8 cellular contexts compared by ENCODE assay signal in the genomic region with DNA sequence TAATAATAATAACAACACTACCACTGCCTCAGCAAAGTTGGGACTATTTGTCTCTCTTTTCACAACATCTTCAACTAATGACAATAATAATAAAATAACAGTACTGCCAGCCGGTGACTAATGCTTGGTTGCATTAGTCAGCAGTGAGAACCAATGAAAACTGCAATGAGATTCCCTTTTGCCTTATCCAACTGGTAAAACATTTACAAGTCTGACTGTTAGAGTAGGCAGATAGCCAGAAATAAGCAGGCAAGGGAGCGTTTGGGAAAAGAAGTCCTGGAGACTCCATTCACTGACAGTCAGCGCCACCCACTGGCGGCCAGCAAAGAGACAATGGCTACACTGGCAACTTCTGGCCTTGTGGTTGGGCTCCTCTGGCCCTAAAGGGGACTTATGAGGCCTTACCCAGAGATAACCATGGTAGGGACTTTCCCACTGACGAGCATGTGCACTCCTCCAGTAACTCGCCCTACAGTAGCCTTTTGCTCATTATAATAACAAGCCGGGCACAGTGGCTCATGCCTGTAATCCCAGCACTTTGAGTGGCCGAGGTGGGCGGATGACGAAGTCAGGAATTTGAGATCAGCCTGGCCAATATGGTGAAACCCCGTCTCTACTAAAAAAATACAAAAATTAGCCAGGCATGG. TPM values are rescaled to one million over a fixed set of nuclear protein-coding genes. Genes with fewer than 3 reads are reported as not detected.
DNase-seq lines count a peak whose midpoint lies in the region; ATAC-seq, FAIRE-seq and TF ChIP-seq lines count a peak whose summit lies in the region.
"Had no signal": no experiment of that assay in that cellular context is flagged by ENCODE, and none has a peak within 500 bp of the region (broad histone marks: within the 10 kb centered on the region; RNA-seq: fewer than 3 reads in every experiment).

No MANE protein-coding gene starts in this region.

- in situ Hi-C loops in GM12878 (cut with MboI) = no loop called here

- H2AFZ ChIP-seq in GM12878 (ENCODE audit: control insufficient read depth, low read depth, low read length) = no peak overlapping the region

- no TSS peak for BruUV-seq in GM12878 (replicated peaks; lab: Mats Ljungman, UMichigan)

- TF ChIP-seq CTCF in GM12878 (IDR thresholded peaks at IDR 0.05 in 2 of 3, conservative IDR thresholded peaks at IDR 0.05 in 1 of 3; ENCODE audit: control insufficient read depth in 2 of 3, extremely low read depth in 1 of 3, insufficient read depth in 1 of 3, low read depth in 3 of 3, low read length in 3 of 3) = peak; percentile 69 to 79 (median 77)

- H3K27ac ChIP-seq in GM12878 (ENCODE audit: control insufficient read depth, insufficient read depth) = no peak overlapping the region
- no peak overlapping the region for H3K27ac ChIP-seq in iPS DF 6.9 (ENCODE audit: low read length)
- peak overlapping the region in 19 of 21 experiments; percentile 0 to 72 (median 47) for H3K27ac ChIP-seq in skin epidermis
- no peak overlapping the region for H3K27ac ChIP-seq in effector memory CD4-positive, alpha-beta T cell (ENCODE audit: insufficient read depth, low read length, poor library complexity, severe bottlenecking)

- peak; percentile 52 for TF ChIP-seq RAD21 in GM12878 (IDR thresholded peaks at IDR 0.05; ENCODE audit: insufficient read depth, low read depth, low read length)

- CTCF ChIA-PET in GM12878 (lab: Yijun Ruan, JAX) = interaction anchor here (0.7 to 4.8 kb wide), 5 partner anchors 12 to 307 kb away, joined by 3 to 54 read pairs (median 29); no protein-coding TSS in a partner anchor

- H3K9ac ChIP-seq in GM12878 (ENCODE audit: control insufficient read depth, insufficient read depth, low read length) = no peak overlapping the region

- no peak overlapping the region for H3K4me3 ChIP-seq in GM12878
- H3K4me3 ChIP-seq in iPS DF 6.9 (ENCODE audit: low read length) = no peak overlapping the region
- no peak overlapping the region for H3K4me3 ChIP-seq in skin epidermis
- no peak overlapping the region for H3K4me3 ChIP-seq in effector memory CD4-positive, alpha-beta T cell (ENCODE audit: insufficient read depth, low read depth, low read length, poor library complexity, severe bottlenecking)

- WGBS in GM12878 (ENCODE audit: insufficient coverage, insufficient replicate concordance, low lambda C conversion rate, missing lambda C conversion rate) = 19% methylated on average over 11 of the region's 11 CpGs
- no CpG with 5 or more reads among the region's 11 CpGs for WGBS in iPS DF 6.9 (ENCODE audit: insufficient coverage, insufficient read length)

- peaks cover 15% of the 10 kb centered on the region for H3K79me2 ChIP-seq in GM12878 (ENCODE audit: control insufficient read depth, insufficient read depth, low read length)

- intact Hi-C loops in GM12878 (cut with micrococcal nuclease; ENCODE audit: unreplicated experiment) = loop anchor here (1.0 kb wide), 1 partner anchor 33 kb away; no protein-coding TSS in a partner anchor

- FAIRE-seq in GM12878 (lab: Jason Lieb, UNC) = peak; percentile 81

- H3K4me2 ChIP-seq in GM12878 (ENCODE audit: control insufficient read depth, insufficient read depth) = no peak overlapping the region

- H3K27me3 ChIP-seq in GM12878 (replicated peaks in 1 of 2; ENCODE audit: control insufficient read depth in 2 of 2, insufficient read depth in 2 of 2, low read length in 1 of 2) (no peaks in the 10 kb centered on the region; a peak in 1 of 4 replicates), iPS DF 6.9 (ENCODE audit: control insufficient read depth, insufficient read depth, low read length) (no peaks in the 10 kb centered on the region)
- no peaks in the 10 kb centered on the region for H3K27me3 ChIP-seq in effector memory CD4-positive, alpha-beta T cell (replicated peaks; ENCODE audit: control insufficient read depth, insufficient read depth, low read length, poor library complexity, severe bottlenecking)

- H3K9me3 ChIP-seq in GM12878 (replicated peaks; ENCODE audit: control insufficient read depth, insufficient read depth, low read length) = no peaks in the 10 kb centered on the region
- H3K9me3 ChIP-seq in iPS DF 6.9 (ENCODE audit: control insufficient read depth, insufficient read depth, low read length) = no peaks in the 10 kb centered on the region
- no peaks in the 10 kb centered on the region for H3K9me3 ChIP-seq in effector memory CD4-positive, alpha-beta T cell (ENCODE audit: control insufficient read depth, low read length)

- H3K36me3 ChIP-seq in GM12878 (ENCODE audit: control insufficient read depth in 2 of 2, insufficient read depth in 2 of 2, low read length in 1 of 2) (no peaks in the 10 kb centered on the region), iPS DF 6.9 (ENCODE audit: control insufficient read depth, insufficient read depth, low read length) (no peaks in the 10 kb centered on the region)
- H3K36me3 ChIP-seq in effector memory CD4-positive, alpha-beta T cell (ENCODE audit: control insufficient read depth, insufficient read depth, low read length) = no peaks in the 10 kb centered on the region

- TF ChIP-seq POLR2A in GM12878 (IDR thresholded peaks at IDR 0.05; ENCODE audit: low read depth, low read length) = no peak

- POLR2A ChIA-PET in GM12878 (lab: Charles Lee) = no interaction called here

- H4K20me1 ChIP-seq in GM12878 (ENCODE audit: control insufficient read depth, insufficient read depth) = peaks cover 2% of the 10 kb centered on the region

- TF ChIP-seq EP300 in GM12878 (IDR thresholded peaks at IDR 0.05; ENCODE audit: borderline replicate concordance in 1 of 2, control insufficient read depth in 1 of 2, low read depth in 2 of 2, low read length in 2 of 2) = no peak

- peaks cover 11% of the 10 kb centered on the region for H3K4me1 ChIP-seq in GM12878 (ENCODE audit: control insufficient read depth, insufficient read depth, low read length)
- peaks cover 4% of the 10 kb centered on the region for H3K4me1 ChIP-seq in iPS DF 6.9 (ENCODE audit: control insufficient read depth, insufficient read depth, low read length)
- peaks cover 15% of the 10 kb centered on the region for H3K4me1 ChIP-seq in effector memory CD4-positive, alpha-beta T cell (ENCODE audit: control insufficient read depth, insufficient read depth, low read length, poor library complexity, severe bottlenecking)

- peak; percentile 29 for ATAC-seq in HG02981 (IDR thresholded peaks at IDR 0.05; ENCODE audit: unreplicated experiment)
- ATAC-seq in GM12878 = peak; percentile 84

- DNase-seq in ELR (ENCODE audit: low read depth) (peak; percentile 98), NCI-H526 (lab: John Stamatoyannopoulos, UW) (peak; percentile 81 to 92), GM12878 (ENCODE audit: low read depth, low spot score) (peak; percentile 39), iPS DF 6.9 (ENCODE audit: low read depth, low spot score) (peak; percentile 63)
- no peak for DNase-seq in effector memory CD4-positive, alpha-beta T cell
- DNase-seq: activated naive CD8-positive, alpha-beta T cell treated with anti-CD3 and anti-CD28 coated beads, Interleukin-2, amount 10 ng/mL, durations not matched to agents 7 days and 5 days had no signal

- SMC1A ChIA-PET in GM12878 (lab: Charles Lee; ENCODE audit: uncharacterized antibody, unreplicated experiment) = interaction anchor here (0.8 to 4.4 kb wide), 5 partner anchors 9 to 69 kb away, joined by 3 to 24 read pairs (median 4); no protein-coding TSS in a partner anchor

- RAD21 ChIA-PET in GM12878 (lab: Charles Lee; ENCODE audit: unreplicated experiment) = interaction anchor here (0.6 to 1.8 kb wide), 3 partner anchors 31 to 307 kb away, joined by 3 to 7 read pairs (median 6); no protein-coding TSS in a partner anchor

TF ChIP-seq in GM12878, 131 proteins besides CTCF, POLR2A, EP300 and RAD21 (continues in another document):
- TF ChIP-seq IKZF1 (conservative IDR thresholded peaks at IDR 0.05) = peak; percentile 47
- peak; percentile 78 for TF ChIP-seq YY1 (IDR thresholded peaks at IDR 0.05; ENCODE audit: low read depth, low read length)
- peak; percentile 66; the same call in 1 of the 2 replicates for TF ChIP-seq HDGF (IDR thresholded peaks at IDR 0.05)

RNA-seq across cellular contexts. Expression of a gene that starts 3.4 kb away (rescaled TPM):
- 45.2 and 47.9 TPM in 2 replicates for total RNA-seq in GM12878 (2013; cell fraction: nucleolus; rRNA removed)
- total RNA-seq in GM12878 (2014; rRNA removed) (34.8 and 34.9 TPM in 2 replicates), GM12878 (2014; rRNA removed; fragmentation: Illumina TruSeq; extraction: Trizol) (19.5 and 21.5 TPM in 2 replicates), GM12878 (2021) (74.4 and 75.8 TPM in 2 replicates)
- polyA plus RNA-seq in GM12878 (2011; ENCODE audit: low read depth) = 14.3 TPM
- polyA plus RNA-seq in GM12878 (2011; rRNA removed) (19.9 and 31.0 TPM in 2 replicates), GM12878 (2014; fragmentation: Illumina TruSeq; extraction: Trizol) (75.4 and 77.5 TPM in 2 replicates), GM12878 (2014; fragmentation: Nextera tagmentation; extraction: Ambion mirVana) (10 to 100 TPM; 27.7 to 29.4 TPM), GM12878 (2014; rRNA removed) (41.5 and 49.4 TPM in 2 replicates), GM12878 (2016; fragmentation: Nextera tagmentation; extraction: Ambion mirVana) (100 to 1,000 TPM in 1 of 2 experiments, 10 to 100 TPM in 1; 92.2 to 100 TPM)
- 22.0 and 27.3 TPM in 2 replicates for polyA plus RNA-seq in GM12878 (2011; cell fraction: cytosol; rRNA removed)
- polyA plus RNA-seq in GM12878 (2011; cell fraction: nucleus; rRNA removed) = 45.3 and 47.5 TPM in 2 replicates
- polyA plus RNA-seq in GM12878 (2012) = 28.6 and 33.2 TPM in 2 replicates
- 18.4 and 20.6 TPM in 2 replicates for polyA minus RNA-seq in GM12878 (2011; rRNA and poly(A)+ RNA removed)
- polyA minus RNA-seq in GM12878 (2011; cell fraction: cytosol; rRNA and poly(A)+ RNA removed) = 4.5 and 8.5 TPM in 2 replicates
- polyA minus RNA-seq in GM12878 (2011; cell fraction: nucleus; rRNA and poly(A)+ RNA removed) = 32.8 and 50.0 TPM in 2 replicates

RNA-seq across cellular contexts. Expression of a gene that starts 21.2 kb away (rescaled TPM):
- total RNA-seq in GM12878 (2013; cell fraction: nucleolus; rRNA removed) = not detected in 2 replicates
- total RNA-seq in GM12878 (2014; rRNA removed) = not detected in 2 replicates
- not detected in 2 replicates for total RNA-seq in GM12878 (2014; rRNA removed; fragmentation: Illumina TruSeq; extraction: Trizol)
- total RNA-seq in GM12878 (2021) = not detected in 2 replicates
- not detected for polyA plus RNA-seq in GM12878 (2011; ENCODE audit: low read depth)
- not detected in 2 replicates for polyA plus RNA-seq in GM12878 (2011; rRNA removed)
- not detected in 2 replicates for polyA plus RNA-seq in GM12878 (2011; cell fraction: cytosol; rRNA removed)
- polyA plus RNA-seq in GM12878 (2011; cell fraction: nucleus; rRNA removed) = not detected in 2 replicates
- not detected in 2 replicates for polyA plus RNA-seq in GM12878 (2012)
- polyA plus RNA-seq in GM12878 (2014; fragmentation: Illumina TruSeq; extraction: Trizol) = not detected in 2 replicates
- not detected for polyA plus RNA-seq in GM12878 (2014; fragmentation: Nextera tagmentation; extraction: Ambion mirVana)
- not detected in 2 replicates for polyA plus RNA-seq in GM12878 (2014; rRNA removed)
- polyA plus RNA-seq in GM12878 (2016; fragmentation: Nextera tagmentation; extraction: Ambion mirVana) = not detected
- polyA minus RNA-seq in GM12878 (2011; rRNA and poly(A)+ RNA removed) = not detected in 2 replicates
- polyA minus RNA-seq in GM12878 (2011; cell fraction: cytosol; rRNA and poly(A)+ RNA removed) = not detected in 2 replicates
- not detected in 2 replicates for polyA minus RNA-seq in GM12878 (2011; cell fraction: nucleus; rRNA and poly(A)+ RNA removed)
- total RNA-seq: activated naive CD8-positive, alpha-beta T cell treated with anti-CD3 and anti-CD28 coated beads, Interleukin-2, amount 10 ng/mL, durations not matched to agents 7 days and 5 days had no signal

Comparison
In these comparisons a context has a peak if more than half of its experiments do, and no peak if none do; other contexts are left out.
1. DNase-seq: peak in ELR (single experiment), NCI-H526 (2 of 2), GM12878 (single experiment) and iPS DF 6.9 (single experiment); none in effector memory CD4-positive, alpha-beta T cell (0 of 3).
2. H3K27ac ChIP-seq: peak in skin epidermis (19 of 21); none in GM12878 (single experiment), iPS DF 6.9 (single experiment) and effector memory CD4-positive, alpha-beta T cell (single experiment).